ENCODE assay signal across 9 cellular contexts in the genomic region with DNA sequence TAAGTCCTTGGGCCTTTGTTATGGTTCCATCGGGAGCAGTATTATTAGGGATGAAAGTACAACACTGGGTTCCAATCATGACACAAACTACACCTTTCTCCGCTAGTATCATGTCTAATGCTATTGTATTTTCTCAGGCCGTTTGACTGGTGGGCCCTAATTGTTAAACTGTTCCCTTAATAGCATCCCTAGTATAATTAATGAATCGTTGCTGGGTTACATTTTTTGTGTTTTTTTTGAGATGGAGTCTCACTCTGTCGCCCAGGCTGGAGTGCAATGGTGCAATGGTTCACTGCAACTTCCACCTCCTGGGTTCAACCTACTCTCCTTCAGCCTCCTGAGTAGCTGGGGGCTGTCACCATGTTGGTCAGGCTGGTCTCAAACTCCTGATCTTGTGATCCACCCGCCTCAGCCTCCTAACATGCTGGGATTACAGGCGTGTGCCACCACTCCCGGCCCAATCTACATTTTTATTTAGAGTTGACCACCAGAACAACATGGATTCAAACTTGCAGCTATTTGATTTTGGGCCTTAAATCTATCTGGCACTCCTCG. TPM values are rescaled to one million over a fixed set of nuclear protein-coding genes. Genes with fewer than 3 reads are reported as not detected.
DNase-seq lines count a peak whose midpoint lies in the region; ATAC-seq and TF ChIP-seq lines count a peak whose summit lies in the region.
"Had no signal": no experiment of that assay in that cellular context is flagged by ENCODE, and none has a peak within 500 bp of the region (broad histone marks: within the 10 kb centered on the region; RNA-seq: fewer than 3 reads in every experiment).

No MANE protein-coding gene starts in this region.

- H3K4me1 ChIP-seq in upper lobe of left lung: peaks cover 40 to 50% (median 42%) of the 10 kb centered on the region in 4 donors

- H3K36me3 Mint-ChIP-seq in activated naive CD4-positive, alpha-beta T cell treated with anti-CD3 and anti-CD28 coated beads, Interleukin-2, amount 50 U/mL, for 24 hours: peaks cover 86% of the 10 kb centered on the region
- peaks cover 90% of the 10 kb centered on the region for H3K36me3 Mint-ChIP-seq in activated CD8-positive, alpha-beta T cell treated with anti-CD3 and anti-CD28 coated beads, Interleukin-2, amount 10 ng/mL, durations not matched to agents 7 days and 5 days (ENCODE audit: low read depth)

- H3K27me3 Mint-ChIP-seq in activated naive CD4-positive, alpha-beta T cell treated with anti-CD3 and anti-CD28 coated beads, Interleukin-2, amount 50 U/mL, for 24 hours: no peaks in the 10 kb centered on the region
- H3K27me3 Mint-ChIP-seq in activated CD8-positive, alpha-beta T cell treated with anti-CD3 and anti-CD28 coated beads, Interleukin-2, amount 10 ng/mL, durations not matched to agents 7 days and 5 days (ENCODE audit: low read depth): no peaks in the 10 kb centered on the region

- H3K36me3 ChIP-seq in upper lobe of left lung (peaks cover 44 to 76% (median 74%) of the 10 kb centered on the region in 4 donors), WERI-Rb-1 (peaks cover 85% of the 10 kb centered on the region)

- peak overlapping the region; percentile 93 for H3K4me3 Mint-ChIP-seq in activated naive CD4-positive, alpha-beta T cell treated with anti-CD3 and anti-CD28 coated beads, Interleukin-2, amount 50 U/mL, for 24 hours
- peak overlapping the region; percentile 94 for H3K4me3 Mint-ChIP-seq in activated CD8-positive, alpha-beta T cell treated with anti-CD3 and anti-CD28 coated beads, Interleukin-2, amount 10 ng/mL, durations not matched to agents 7 days and 5 days

- H3K4me1 Mint-ChIP-seq in activated naive CD4-positive, alpha-beta T cell treated with anti-CD3 and anti-CD28 coated beads, Interleukin-2, amount 50 U/mL, for 24 hours: peaks cover 68% of the 10 kb centered on the region
- peaks cover 73% of the 10 kb centered on the region for H3K4me1 Mint-ChIP-seq in activated CD8-positive, alpha-beta T cell treated with anti-CD3 and anti-CD28 coated beads, Interleukin-2, amount 10 ng/mL, durations not matched to agents 7 days and 5 days (ENCODE audit: low read depth)

- H3K9me3 Mint-ChIP-seq in activated naive CD4-positive, alpha-beta T cell treated with anti-CD3 and anti-CD28 coated beads, Interleukin-2, amount 50 U/mL, for 24 hours: peaks cover 37% of the 10 kb centered on the region
- H3K9me3 Mint-ChIP-seq in activated CD8-positive, alpha-beta T cell treated with anti-CD3 and anti-CD28 coated beads, Interleukin-2, amount 10 ng/mL, durations not matched to agents 7 days and 5 days (ENCODE audit: insufficient read depth): peaks cover 62% of the 10 kb centered on the region

- POLR2A ChIA-PET in activated CD8-positive, alpha-beta T cell treated with anti-CD3 and anti-CD28 coated beads, Interleukin-2, amount 10 ng/mL, durations not matched to agents 7 days and 5 days (lab: Charles Lee): interaction anchor here (0.9 to 1.9 kb wide), 5 partner anchors 10 to 94 kb away, joined by 3 to 10 read pairs (median 4); partner anchors contain the start of gene STAU1

- no peaks in the 10 kb centered on the region for H3K27me3 ChIP-seq in upper lobe of left lung
- H3K27me3 ChIP-seq in WERI-Rb-1 (ENCODE audit: insufficient read depth, low read depth, severe bottlenecking): no peaks in the 10 kb centered on the region

- TF ChIP-seq POLR2A in upper lobe of left lung (IDR thresholded peaks at IDR 0.05): no peak

- H3K27ac Mint-ChIP-seq in activated naive CD4-positive, alpha-beta T cell treated with anti-CD3 and anti-CD28 coated beads, Interleukin-2, amount 50 U/mL, for 24 hours: peak overlapping the region; percentile 95
- peak overlapping the region; percentile 92 for H3K27ac Mint-ChIP-seq in activated CD8-positive, alpha-beta T cell treated with anti-CD3 and anti-CD28 coated beads, Interleukin-2, amount 10 ng/mL, durations not matched to agents 7 days and 5 days

- peak overlapping the region; percentile 100 for H3K4me3 ChIP-seq in iPS-11a (ENCODE audit: low read depth, low read length)
- peak overlapping the region in 2 of 4 donors; percentile 4 to 94 for H3K4me3 ChIP-seq in upper lobe of left lung
- H3K4me3 ChIP-seq in WERI-Rb-1 (ENCODE audit: low read depth, low read length): no peak overlapping the region

- H3K9me3 ChIP-seq in upper lobe of left lung (peaks cover 8 to 57% (median 32%) of the 10 kb centered on the region in 4 donors), WERI-Rb-1 (ENCODE audit: severe bottlenecking) (peaks cover 12% of the 10 kb centered on the region)

- H3K27ac ChIP-seq in upper lobe of left lung: peak overlapping the region; percentile 29 to 99 (median 97)
- H3K27ac ChIP-seq in WERI-Rb-1: no peak overlapping the region

- ATAC-seq in activated CD8-positive, alpha-beta T cell treated with anti-CD3 and anti-CD28 coated beads, Interleukin-2, amount 10 ng/mL, durations not matched to agents 7 days and 5 days: no peak
- ATAC-seq in upper lobe of left lung (ENCODE audit: low FRiP score in 2 of 2): no peak
- no peak for ATAC-seq in HG02870 (IDR thresholded peaks at IDR 0.05; ENCODE audit: unreplicated experiment)

- no peak for DNase-seq in activated naive CD4-positive, alpha-beta T cell treated with anti-CD3 and anti-CD28 coated beads, Interleukin-2, amount 50 U/mL, for 16 hours
- DNase-seq in activated CD8-positive, alpha-beta T cell treated with anti-CD3 and anti-CD28 coated beads, Interleukin-2, amount 10 ng/mL, durations not matched to agents 7 days and 5 days: no peak
- no peak for DNase-seq in upper lobe of left lung
- no peak for DNase-seq in pons (ENCODE audit: low spot score)
- DNase-seq in WERI-Rb-1: no peak
- DNase-seq: activated gamma-delta T cell had no signal

- TF ChIP-seq CTCF in upper lobe of left lung (IDR thresholded peaks at IDR 0.05) (no peak), WERI-Rb-1 (IDR thresholded peaks at IDR 0.05; ENCODE audit: low read depth, low read length) (no peak)

- no peak for TF ChIP-seq EP300 in upper lobe of left lung (IDR thresholded peaks at IDR 0.05)

- CTCF ChIA-PET in activated CD8-positive, alpha-beta T cell treated with anti-CD3 and anti-CD28 coated beads, Interleukin-2, amount 10 ng/mL, durations not matched to agents 7 days and 5 days (lab: Charles Lee): interaction anchor here (0.9 to 2.2 kb wide), 3 partner anchors 19 to 42 kb away, joined by 3 to 7 read pairs (median 3); no protein-coding TSS in a partner anchor

- 81 to 88% methylated on average over 9 of the region's 9 CpGs for WGBS in upper lobe of left lung, 2 donors

RNA-seq across cellular contexts. Expression of gene ZNFX1, which starts 4.1 kb away (rescaled TPM):
- 10 to 100 TPM; 52.7 to 54.2 TPM for total RNA-seq in activated CD8-positive, alpha-beta T cell treated with anti-CD3 and anti-CD28 coated beads, Interleukin-2, amount 10 ng/mL, durations not matched to agents 7 days and 5 days
- total RNA-seq in upper lobe of left lung: 10 to 100 TPM; 39.3 to 64.6 (median 42.4) TPM
